Comparison of ENCODE assay signal across 8 cellular contexts in the genomic region with DNA sequence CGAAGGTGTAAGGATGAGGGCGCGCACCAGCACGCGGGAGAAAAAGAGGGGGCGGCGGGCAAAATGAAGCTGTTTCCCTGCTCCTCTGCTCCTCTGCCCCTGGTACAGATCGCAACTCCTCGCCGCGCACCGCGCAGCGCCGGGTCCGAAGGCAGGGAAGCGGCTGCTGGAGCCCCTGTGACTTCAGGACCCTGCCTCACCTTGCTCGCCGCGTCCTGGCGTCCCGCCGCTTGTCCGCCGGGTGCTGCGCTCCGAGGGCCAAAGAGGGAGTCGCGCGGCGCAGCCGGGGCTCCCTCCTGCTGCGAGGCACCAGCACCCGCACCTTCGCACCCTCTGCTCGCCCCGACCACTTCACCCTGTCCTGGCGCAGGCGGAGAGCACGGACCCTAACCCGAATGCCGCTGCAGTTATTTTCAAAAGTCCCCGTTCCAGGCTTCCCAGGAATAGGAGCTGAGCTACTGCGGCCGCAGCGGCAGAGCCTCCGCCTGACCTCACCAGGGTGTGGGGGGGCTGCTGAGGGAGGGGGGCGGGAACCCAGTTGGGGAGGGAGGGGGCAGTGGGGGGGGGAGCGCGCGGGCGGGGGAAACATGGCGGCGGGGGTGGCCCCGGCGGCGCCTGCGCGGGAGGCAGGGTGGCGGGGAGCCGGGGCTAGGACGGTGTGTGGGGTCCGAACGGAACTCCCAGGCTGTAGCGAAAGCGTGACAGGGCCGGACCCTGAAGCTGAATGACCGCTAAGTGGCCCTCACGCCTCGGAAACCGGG. TPM values are rescaled to one million over a fixed set of nuclear protein-coding genes. Genes with fewer than 3 reads are reported as not detected.
DNase-seq lines count a peak whose midpoint lies in the region; ATAC-seq and TF ChIP-seq lines count a peak whose summit lies in the region.

A gene with protein sequence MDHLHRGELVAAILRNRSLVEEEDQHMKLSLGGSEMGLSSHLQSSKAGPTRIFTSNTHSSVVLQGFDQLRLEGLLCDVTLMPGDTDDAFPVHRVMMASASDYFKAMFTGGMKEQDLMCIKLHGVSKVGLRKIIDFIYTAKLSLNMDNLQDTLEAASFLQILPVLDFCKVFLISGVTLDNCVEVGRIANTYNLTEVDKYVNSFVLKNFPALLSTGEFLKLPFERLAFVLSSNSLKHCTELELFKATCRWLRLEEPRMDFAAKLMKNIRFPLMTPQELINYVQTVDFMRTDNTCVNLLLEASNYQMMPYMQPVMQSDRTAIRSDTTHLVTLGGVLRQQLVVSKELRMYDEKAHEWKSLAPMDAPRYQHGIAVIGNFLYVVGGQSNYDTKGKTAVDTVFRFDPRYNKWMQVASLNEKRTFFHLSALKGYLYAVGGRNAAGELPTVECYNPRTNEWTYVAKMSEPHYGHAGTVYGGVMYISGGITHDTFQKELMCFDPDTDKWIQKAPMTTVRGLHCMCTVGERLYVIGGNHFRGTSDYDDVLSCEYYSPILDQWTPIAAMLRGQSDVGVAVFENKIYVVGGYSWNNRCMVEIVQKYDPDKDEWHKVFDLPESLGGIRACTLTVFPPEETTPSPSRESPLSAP (minus strand): TSS at position 503 of the 761 bp plus-strand sequence. CDS start 88,337 bp downstream, outside the sequence.

- peaks cover 4% of the 10 kb centered on the region for H3K36me3 Mint-ChIP-seq in brain

- H3K9me3 ChIP-seq in iPS DF 6.9 (ENCODE audit: control insufficient read depth, insufficient read depth, low read length): no peaks in the 10 kb centered on the region

- H3K36me3 ChIP-seq in iPS DF 6.9 (ENCODE audit: control insufficient read depth, insufficient read depth, low read length): no peaks in the 10 kb centered on the region

- H3K4me1 ChIP-seq in iPS DF 6.9 (ENCODE audit: control insufficient read depth, insufficient read depth, low read length): no peaks in the 10 kb centered on the region

- H3K27me3 ChIP-seq in iPS DF 6.9 (ENCODE audit: control insufficient read depth, insufficient read depth, low read length): no peaks in the 10 kb centered on the region

- peak within 1 kb of the TSS; percentile 72 to 94 (median 92) for H3K27ac Mint-ChIP-seq in brain

- H3K4me3 ChIP-seq in iPS DF 6.9 (ENCODE audit: low read length): peak within 1 kb of the TSS; percentile 81

- ATAC-seq in GM18873 (IDR thresholded peaks at IDR 0.05; ENCODE audit: low FRiP score, unreplicated experiment) (no peak), HG03460 (IDR thresholded peaks at IDR 0.05; ENCODE audit: unreplicated experiment) (no peak)

- peak; percentile 0 to 33 (median 14) for DNase-seq in stimulated activated naive CD4-positive, alpha-beta T cell (lab: John Stamatoyannopoulos, UW)
- no peak for DNase-seq in stimulated activated naive CD4-positive, alpha-beta T cell treated with Interleukin-2 at 50 U/mL for 16 hours (lab: John Stamatoyannopoulos, UW)
- DNase-seq in NCI-H69 (lab: John Stamatoyannopoulos, UW) (peak; percentile 75), iPS DF 6.9 (ENCODE audit: low read depth, low spot score) (no peak), putamen (ENCODE audit: low spot score) (peak; percentile 31)

- no CpG with 5 or more reads among the region's 71 CpGs for WGBS in iPS DF 6.9 (ENCODE audit: insufficient coverage, insufficient read length)

- no peak within 1 kb of the TSS for H3K27ac ChIP-seq in iPS DF 6.9 (ENCODE audit: low read length)

- H3K4me1 Mint-ChIP-seq in brain: peaks cover 15% of the 10 kb centered on the region

- peaks cover 12% of the 10 kb centered on the region for H3K27me3 Mint-ChIP-seq in brain

- peak within 1 kb of the TSS; percentile 86 to 94 (median 92) for H3K4me3 Mint-ChIP-seq in brain

- H3K9me3 Mint-ChIP-seq in brain: peaks cover 0 to 6% (median 0%) of the 10 kb centered on the region in 5 experiments

- TF ChIP-seq CTCF in brain (conservative IDR thresholded peaks at IDR 0.05): no peak

RNA-seq across cellular contexts. Expression of the gene that starts here (rescaled TPM):
- polyA plus RNA-seq in brain (ENCODE audit: insufficient read depth, low read depth, low replicate concordance): 4.5 TPM

Comparison
In these comparisons a context has a peak if more than half of its experiments do, and no peak if none do; other contexts are left out.
1. DNase-seq: peak in stimulated activated naive CD4-positive, alpha-beta T cell (6 of 6), NCI-H69 (single experiment) and putamen (single experiment); none in stimulated activated naive CD4-positive, alpha-beta T cell treated with Interleukin-2 at 50 U/mL for 16 hours (single experiment) and iPS DF 6.9 (single experiment).